In genomic region chr14:70245026-70245425, GRCh38 we compare ENCODE assay signal across 23 cellular contexts. TPM values are rescaled to one million over a fixed set of nuclear protein-coding genes. Genes with fewer than 3 reads are reported as not detected.
"Had no signal": no experiment of that assay in that cellular context is flagged by ENCODE, and none has a peak within 500 bp of the region (broad histone marks: within the 10 kb centered on the region; RNA-seq: fewer than 3 reads in every experiment).

No MANE protein-coding gene starts in this region.

- H3K36me3 ChIP-seq: SJSA1 had no signal

- ATAC-seq: HepG2 had no signal

- H3K4me3 ChIP-seq: SJSA1, SK-N-MC had no signal

- H3K27me3 ChIP-seq: SJSA1 had no signal

- H3K4me2 ChIP-seq: KMS-11 had no signal

- H3K9me3 ChIP-seq: SJSA1 had no signal

- H3K4me1 ChIP-seq: SJSA1 had no signal

- H3K9ac ChIP-seq: KMS-11 had no signal

- DNase-seq: IMR-90, Kasumi-1, MM.1S, NCI-H1092 treated with DMSO at 0.1 percent for 48 hours, NCI-H1436, NCI-H187, NCI-H2029, NCI-H2081 treated with DMSO at 0.1 percent for 48 hours, NCI-H2171, NCI-H226, NCI-H446, NCI-H510A, NCI-H524 treated with DMSO at 0.1 percent for 48 hours, NCI-H69, NCI-H774, Right ventricle myocardium superior, RPMI8226, SIG-M5 had no signal

- H3K27ac ChIP-seq: KMS-11, SJSA1, SK-N-MC had no signal

RNA-seq across cellular contexts. Expression of gene SLC8A3, which starts 56.3 kb away (rescaled TPM):
- total RNA-seq: HT-29 had no signal
- polyA plus RNA-seq: IMR-90 had no signal
